9 cellular contexts compared by ENCODE assay signal in the genomic region with DNA sequence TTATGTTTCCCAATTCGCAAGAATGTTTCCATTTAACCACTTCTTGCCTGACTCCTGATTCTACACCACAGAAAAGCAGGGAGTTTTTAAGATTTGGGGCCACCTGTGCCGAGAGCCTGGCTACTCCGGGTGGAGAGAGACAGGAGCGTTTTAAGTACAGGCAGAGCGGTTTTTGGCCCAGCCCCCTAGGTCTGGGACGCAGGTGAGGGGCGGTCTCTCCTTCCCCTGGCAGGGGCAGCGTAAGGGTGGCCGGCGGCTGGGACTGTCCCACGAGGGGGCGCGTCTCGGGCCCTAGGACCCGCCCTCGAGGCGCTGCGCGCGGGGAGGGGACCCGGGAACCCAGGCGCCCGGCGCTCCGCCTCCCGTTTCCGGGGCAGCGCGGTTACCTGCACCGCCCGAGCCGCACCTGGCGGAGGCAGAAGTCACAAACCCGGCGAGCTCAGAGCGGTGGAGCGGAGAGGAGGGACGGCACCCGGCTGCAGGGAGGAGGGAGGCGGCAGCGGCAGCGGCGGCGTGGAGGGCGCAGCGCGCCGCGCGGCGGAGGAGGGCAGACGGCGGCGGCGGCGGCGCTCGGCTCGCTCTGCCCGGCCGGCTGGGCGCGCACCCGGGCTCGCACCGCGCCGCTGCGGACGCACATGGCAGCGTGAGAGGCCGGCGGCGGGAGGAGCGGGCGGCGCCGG. TPM values are rescaled to one million over a fixed set of nuclear protein-coding genes. Genes with fewer than 3 reads are reported as not detected.
DNase-seq lines count a peak whose midpoint lies in the region; TF ChIP-seq lines count a peak whose summit lies in the region.
"Had no signal": no experiment of that assay in that cellular context is flagged by ENCODE, and none has a peak within 500 bp of the region (broad histone marks: within the 10 kb centered on the region; RNA-seq: fewer than 3 reads in every experiment).

A gene (plus strand): TSS at position 365 of the 680 bp plus-strand sequence. CDS start 508 bp downstream, outside the sequence.

- H3K4me3 ChIP-seq in GM08714 (ENCODE audit: low read length) (peak within 1 kb of the TSS; percentile 54; the same call in 1 of the 2 replicates), H7 (ENCODE audit: insufficient read depth, low read depth, low read length) (peak within 1 kb of the TSS; percentile 56), LNCaP clone FGC (ENCODE audit: low read depth, low read length) (peak within 1 kb of the TSS; percentile 74), astrocyte of the spinal cord (ENCODE audit: low read depth, low read length) (peak within 1 kb of the TSS; percentile 49)

- peaks cover 1% of the 10 kb centered on the region; the same call in 1 of the 2 replicates for H3K27me3 ChIP-seq in H7 (ENCODE audit: control insufficient read depth, insufficient read depth, low read length)

- DNase-seq in H7 = peak; percentile 96
- DNase-seq in LNCaP clone FGC (ENCODE audit: low read depth) = peak; percentile 76
- peak; percentile 91 for DNase-seq in SW480 (ENCODE audit: low spot score)
- no peak for DNase-seq in astrocyte of the spinal cord (ENCODE audit: low read depth, low spot score)
- DNase-seq in iPS-NIHi11 (ENCODE audit: low spot score) = peak; percentile 85
- DNase-seq in stimulated activated CD4-positive, alpha-beta T cell treated with anti-CD3 and anti-CD28 coated beads, Interleukin-15, amount 100 ng/mL, for 48 hours (ENCODE audit: low read depth in 2 of 2) = peak; percentile 11 to 40
- no peak for DNase-seq in amniotic stem cell (lab: John Stamatoyannopoulos, UW)

- TF ChIP-seq CTCF in LNCaP clone FGC (IDR thresholded peaks at IDR 0.05; ENCODE audit: control insufficient read depth, extremely low read depth, insufficient read depth) (peak; percentile 48), astrocyte of the spinal cord (IDR thresholded peaks at IDR 0.05; ENCODE audit: low read depth, low read length) (peak; percentile 27)

- in situ Hi-C loops in astrocyte of the spinal cord (cut with HindIII; ENCODE audit: low sequenced_read_pairs) = no loop called here

- no peaks in the 10 kb centered on the region for H3K36me3 ChIP-seq in H7 (replicated peaks; ENCODE audit: control insufficient read depth, insufficient read depth, low read length)
- H3K36me3 ChIP-seq: neutrophil had no signal

RNA-seq across cellular contexts. Expression of the gene that starts here (rescaled TPM):
- total RNA-seq in H7 (2014; rRNA removed; shearing (Covaris generic)) = 11.8 and 15.5 TPM in 2 replicates

Comparison
In these comparisons a context has a peak if more than half of its experiments do, and no peak if none do; other contexts are left out.
1. DNase-seq: peak in H7 (single experiment), LNCaP clone FGC (single experiment), SW480 (single experiment), iPS-NIHi11 (single experiment) and stimulated activated CD4-positive, alpha-beta T cell treated with anti-CD3 and anti-CD28 coated beads, Interleukin-15, amount 100 ng/mL, for 48 hours (2 of 2); none in astrocyte of the spinal cord (single experiment) and amniotic stem cell (single experiment).
2. Peak in every context shown above with its lines, with median percentiles within 50 percentile points of each other: H3K4me3 ChIP-seq.